ENCODE assay signal across 12 cellular contexts in the genomic region with DNA sequence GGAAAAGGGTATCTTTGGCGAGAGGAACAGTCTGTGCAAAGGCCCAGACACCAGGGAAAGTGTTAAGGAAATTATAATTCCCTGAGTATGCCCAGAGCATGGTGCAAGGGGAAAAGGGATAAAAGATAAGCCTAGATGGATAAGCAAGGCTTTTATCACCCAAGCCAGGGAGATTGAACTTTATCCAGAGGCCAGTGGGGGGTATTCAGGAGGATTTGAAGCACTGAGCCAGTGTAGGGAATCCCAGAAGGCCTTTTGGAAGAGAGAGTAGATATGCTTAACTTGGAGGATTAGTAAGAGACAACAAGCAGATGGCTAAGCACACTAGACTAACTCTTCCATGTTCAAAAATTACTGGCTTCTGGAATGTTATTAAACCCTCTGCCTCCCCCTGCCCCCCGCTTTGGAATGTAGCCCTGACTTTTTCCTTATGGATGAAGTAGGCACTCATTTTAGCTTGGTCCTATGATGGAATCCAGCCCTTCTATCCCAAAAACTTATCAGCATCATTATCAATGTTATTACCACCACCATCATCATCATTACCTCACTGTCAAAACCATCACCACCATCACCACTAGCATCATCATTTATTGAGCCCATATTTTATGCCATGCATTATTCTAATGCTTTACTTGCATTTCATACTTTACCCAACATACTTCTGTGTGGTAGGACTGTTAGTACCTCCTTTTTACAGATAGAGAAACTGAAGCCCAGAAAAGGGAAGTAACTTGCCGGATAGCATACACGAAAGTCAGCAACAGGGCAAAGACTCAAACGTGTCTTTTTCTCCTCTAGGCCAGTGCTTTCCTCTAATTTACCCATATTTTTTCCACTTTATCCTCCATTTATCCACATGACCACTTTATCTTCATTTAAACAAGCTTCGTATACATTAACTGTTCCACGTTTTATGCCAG.
DNase-seq lines count a peak whose midpoint lies in the region; ATAC-seq and TF ChIP-seq lines count a peak whose summit lies in the region.
"Had no signal": no experiment of that assay in that cellular context is flagged by ENCODE, and none has a peak within 500 bp of the region (broad histone marks: within the 10 kb centered on the region; RNA-seq: fewer than 3 reads in every experiment).

No MANE protein-coding gene starts in this region.

- TF ChIP-seq CTCF in colonic mucosa (IDR thresholded peaks at IDR 0.05): no peak

- no peaks in the 10 kb centered on the region for H3K27me3 ChIP-seq in colonic mucosa

- no peak overlapping the region for H3K9ac ChIP-seq in colonic mucosa (ENCODE audit: low read depth in 2 of 2, low read length in 2 of 2)

- intact Hi-C loops in colonic mucosa (cut with DNase I): no loop called here

- no peaks in the 10 kb centered on the region for H3K4me1 ChIP-seq in colonic mucosa

- no peaks in the 10 kb centered on the region for H3K9me3 ChIP-seq in colonic mucosa
- H3K9me3 ChIP-seq: A549 had no signal

- H3K4me3 ChIP-seq in colonic mucosa: no peak overlapping the region
- H3K4me3 ChIP-seq: A549 had no signal

- DNase-seq in D341Med (ENCODE audit: low spot score) (peak; percentile 34), NCI-H524 (lab: John Stamatoyannopoulos, UW) (peak; percentile 88 to 89), colonic mucosa (no peak), dedifferentiated amniotic fluid mesenchymal stem cell (ENCODE audit: extremely low spot score) (no peak), NCI-H2029 treated with DMSO at 0.1 percent for 48 hours (lab: John Stamatoyannopoulos, UW) (no peak)
- DNase-seq in stimulated activated naive CD4-positive, alpha-beta T cell (lab: John Stamatoyannopoulos, UW): no peak
- DNase-seq: activated T-cell treated with anti-CD3 and anti-CD28 coated beads, Interleukin-2, amount 50 U/mL, for 4 hours; T-helper 1 cell had no signal

- no peaks in the 10 kb centered on the region for H3K36me3 ChIP-seq in colonic mucosa

- ATAC-seq in GM19395 (IDR thresholded peaks at IDR 0.05; ENCODE audit: unreplicated experiment) (peak; percentile 83), HG02973 (IDR thresholded peaks at IDR 0.05; ENCODE audit: unreplicated experiment) (peak; percentile 61)
- ATAC-seq: A549; activated T-cell treated with anti-CD3 and anti-CD28 coated beads, Interleukin-2, amount 50 U/mL, for 4 hours had no signal

- no peak overlapping the region for H3K27ac ChIP-seq in colonic mucosa
- H3K27ac ChIP-seq: HL-60 had no signal

Comparison
In these comparisons a context has a peak if more than half of its experiments do, and no peak if none do; other contexts are left out.
1. DNase-seq: peak in D341Med (single experiment) and NCI-H524 (2 of 2); none in colonic mucosa (single experiment), stimulated activated naive CD4-positive, alpha-beta T cell (0 of 6), dedifferentiated amniotic fluid mesenchymal stem cell (single experiment) and NCI-H2029 treated with DMSO at 0.1 percent for 48 hours (single experiment).